1 cellular context compared by ENCODE assay signal in the genomic region with DNA sequence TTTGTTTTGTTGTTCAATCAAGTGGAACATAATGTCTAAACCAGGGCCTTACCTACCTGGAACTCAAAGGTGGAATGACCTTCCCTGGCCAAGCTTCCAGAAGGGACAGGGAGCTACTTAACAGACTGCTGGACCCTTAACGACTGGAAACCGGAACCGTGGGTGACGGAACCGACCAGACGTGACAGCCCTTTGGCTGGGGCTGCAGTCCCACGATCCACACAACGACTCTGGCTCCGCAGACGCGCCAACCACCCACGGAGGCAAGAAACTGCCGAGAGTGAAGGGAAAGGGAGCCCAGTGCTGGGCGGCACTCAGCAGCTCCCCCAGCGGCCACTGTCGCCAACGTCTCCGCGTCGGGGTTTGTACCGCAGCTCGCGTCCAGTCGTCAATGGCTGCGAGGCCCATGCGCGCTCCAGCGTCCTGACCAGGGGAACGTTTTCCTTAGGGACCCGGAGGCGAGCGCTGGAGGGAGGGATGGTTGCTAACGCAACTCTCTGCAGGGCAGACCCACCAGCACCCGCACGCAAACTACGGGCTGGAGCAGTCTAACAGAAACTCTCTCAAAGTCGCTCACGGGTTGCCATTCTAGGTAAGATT.
A peak's percentile ranks its signal among the peaks of the same experiment; 100 is the strongest.
TF ChIP-seq lines count a peak whose summit lies in the region.

No MANE protein-coding gene starts in this region.

TF ChIP-seq in HepG2, 621 proteins besides CTCF, POLR2A, EP300 and RAD21 (continued from another document and continues in another):
- TF ChIP-seq, protein P1, sequence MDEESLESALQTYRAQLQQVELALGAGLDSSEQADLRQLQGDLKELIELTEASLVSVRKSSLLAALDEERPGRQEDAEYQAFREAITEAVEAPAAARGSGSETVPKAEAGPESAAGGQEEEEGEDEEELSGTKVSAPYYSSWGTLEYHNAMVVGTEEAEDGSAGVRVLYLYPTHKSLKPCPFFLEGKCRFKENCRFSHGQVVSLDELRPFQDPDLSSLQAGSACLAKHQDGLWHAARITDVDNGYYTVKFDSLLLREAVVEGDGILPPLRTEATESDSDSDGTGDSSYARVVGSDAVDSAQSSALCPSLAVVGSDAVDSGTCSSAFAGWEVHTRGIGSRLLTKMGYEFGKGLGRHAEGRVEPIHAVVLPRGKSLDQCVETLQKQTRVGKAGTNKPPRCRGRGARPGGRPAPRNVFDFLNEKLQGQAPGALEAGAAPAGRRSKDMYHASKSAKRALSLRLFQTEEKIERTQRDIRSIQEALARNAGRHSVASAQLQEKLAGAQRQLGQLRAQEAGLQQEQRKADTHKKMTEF (CRISPR knock-in tag; IDR thresholded peaks at IDR 0.05) = peak; percentile 76; the same call in 1 of the 2 replicates
- TF ChIP-seq PTBP1 (IDR thresholded peaks at IDR 0.05; ENCODE audit: low read depth, low read length, poor library complexity, severe bottlenecking) (no peak), TSC22D2 (CRISPR knock-in tag; IDR thresholded peaks at IDR 0.05; ENCODE audit: borderline replicate concordance) (0 out of 2 replicates have a peak, but pooled peaks have one; percentile 42), PAX8 (CRISPR knock-in tag; IDR thresholded peaks at IDR 0.05; ENCODE audit: borderline replicate concordance) (no peak), ATAD3A (CRISPR knock-in tag; IDR thresholded peaks at IDR 0.05) (no peak), REPIN1 (CRISPR knock-in tag; IDR thresholded peaks at IDR 0.05; ENCODE audit: borderline replicate concordance, low read depth) (peak; percentile 61; the same call in 1 of the 2 replicates), ZNF335 (CRISPR knock-in tag; IDR thresholded peaks at IDR 0.05) (no peak), ADNP (CRISPR knock-in tag; IDR thresholded peaks at IDR 0.05) (no peak), NCOA1 (CRISPR knock-in tag; IDR thresholded peaks at IDR 0.05) (no peak), HOXA7 (CRISPR knock-in tag; IDR thresholded peaks at IDR 0.05) (no peak), ESRRA (CRISPR knock-in tag; IDR thresholded peaks at IDR 0.05; ENCODE audit: low read depth) (no peak), TOE1 (CRISPR knock-in tag; IDR thresholded peaks at IDR 0.05) (no peak), ZNF383 (CRISPR knock-in tag; IDR thresholded peaks at IDR 0.05; ENCODE audit: borderline replicate concordance) (no peak), DNMT1 (CRISPR knock-in tag; IDR thresholded peaks at IDR 0.05) (0 out of 2 replicates have a peak, but pooled peaks have one; percentile 69), GATAD1 (CRISPR knock-in tag; IDR thresholded peaks at IDR 0.05) (peak; percentile 47), RELA (CRISPR knock-in tag; IDR thresholded peaks at IDR 0.05) (peak; percentile 69; the same call in 1 of the 2 replicates), TRIM24 (CRISPR knock-in tag; IDR thresholded peaks at IDR 0.05) (no peak), ETV6 (CRISPR knock-in tag; conservative IDR thresholded peaks at IDR 0.05) (peak; percentile 45; the same call in 1 of the 2 replicates)
- TF ChIP-seq, protein P2, sequence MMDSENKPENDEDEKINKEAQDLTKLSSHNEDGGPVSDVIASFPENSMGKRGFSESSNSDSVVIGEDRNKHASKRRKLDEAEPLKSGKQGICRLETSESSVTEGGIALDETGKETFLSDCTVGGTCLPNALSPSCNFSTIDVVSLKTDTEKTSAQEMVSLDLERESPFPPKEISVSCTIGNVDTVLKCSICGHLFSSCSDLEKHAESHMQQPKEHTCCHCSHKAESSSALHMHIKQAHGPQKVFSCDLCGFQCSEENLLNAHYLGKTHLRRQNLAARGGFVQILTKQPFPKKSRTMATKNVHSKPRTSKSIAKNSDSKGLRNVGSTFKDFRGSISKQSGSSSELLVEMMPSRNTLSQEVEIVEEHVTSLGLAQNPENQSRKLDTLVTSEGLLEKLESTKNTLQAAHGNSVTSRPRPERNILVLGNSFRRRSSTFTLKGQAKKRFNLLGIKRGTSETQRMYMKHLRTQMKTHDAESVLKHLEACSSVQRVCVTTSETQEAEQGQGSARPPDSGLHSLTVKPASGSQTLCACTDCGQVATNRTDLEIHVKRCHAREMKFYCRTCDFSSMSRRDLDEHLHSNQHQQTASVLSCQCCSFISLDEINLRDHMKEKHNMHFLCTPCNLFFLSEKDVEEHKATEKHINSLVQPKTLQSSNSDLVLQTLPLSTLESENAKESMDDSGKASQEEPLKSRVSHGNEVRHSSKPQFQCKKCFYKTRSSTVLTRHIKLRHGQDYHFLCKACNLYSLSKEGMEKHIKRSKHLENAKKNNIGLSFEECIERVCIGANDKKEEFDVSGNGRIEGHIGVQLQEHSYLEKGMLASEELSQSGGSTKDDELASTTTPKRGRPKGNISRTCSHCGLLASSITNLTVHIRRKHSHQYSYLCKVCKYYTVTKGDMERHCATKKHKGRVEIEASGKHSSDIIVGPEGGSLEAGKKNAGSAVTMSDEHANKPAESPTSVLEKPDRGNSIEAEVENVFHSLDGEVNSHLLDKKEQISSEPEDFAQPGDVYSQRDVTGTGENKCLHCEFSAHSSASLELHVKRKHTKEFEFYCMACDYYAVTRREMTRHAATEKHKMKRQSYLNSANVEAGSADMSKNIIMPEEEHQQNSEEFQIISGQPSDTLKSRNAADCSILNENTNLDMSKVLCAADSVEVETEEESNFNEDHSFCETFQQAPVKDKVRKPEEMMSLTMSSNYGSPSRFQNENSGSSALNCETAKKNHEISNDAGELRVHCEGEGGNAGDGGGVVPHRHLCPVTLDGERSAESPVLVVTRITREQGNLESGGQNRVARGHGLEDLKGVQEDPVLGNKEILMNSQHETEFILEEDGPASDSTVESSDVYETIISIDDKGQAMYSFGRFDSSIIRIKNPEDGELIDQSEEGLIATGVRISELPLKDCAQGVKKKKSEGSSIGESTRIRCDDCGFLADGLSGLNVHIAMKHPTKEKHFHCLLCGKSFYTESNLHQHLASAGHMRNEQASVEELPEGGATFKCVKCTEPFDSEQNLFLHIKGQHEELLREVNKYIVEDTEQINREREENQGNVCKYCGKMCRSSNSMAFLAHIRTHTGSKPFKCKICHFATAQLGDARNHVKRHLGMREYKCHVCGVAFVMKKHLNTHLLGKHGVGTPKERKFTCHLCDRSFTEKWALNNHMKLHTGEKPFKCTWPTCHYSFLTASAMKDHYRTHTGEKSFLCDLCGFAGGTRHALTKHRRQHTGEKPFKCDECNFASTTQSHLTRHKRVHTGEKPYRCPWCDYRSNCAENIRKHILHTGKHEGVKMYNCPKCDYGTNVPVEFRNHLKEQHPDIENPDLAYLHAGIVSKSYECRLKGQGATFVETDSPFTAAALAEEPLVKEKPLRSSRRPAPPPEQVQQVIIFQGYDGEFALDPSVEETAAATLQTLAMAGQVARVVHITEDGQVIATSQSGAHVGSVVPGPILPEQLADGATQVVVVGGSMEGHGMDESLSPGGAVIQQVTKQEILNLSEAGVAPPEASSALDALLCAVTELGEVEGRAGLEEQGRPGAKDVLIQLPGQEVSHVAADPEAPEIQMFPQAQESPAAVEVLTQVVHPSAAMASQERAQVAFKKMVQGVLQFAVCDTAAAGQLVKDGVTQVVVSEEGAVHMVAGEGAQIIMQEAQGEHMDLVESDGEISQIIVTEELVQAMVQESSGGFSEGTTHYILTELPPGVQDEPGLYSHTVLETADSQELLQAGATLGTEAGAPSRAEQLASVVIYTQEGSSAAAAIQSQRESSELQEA (CRISPR knock-in tag; IDR thresholded peaks at IDR 0.05; ENCODE audit: not compliant biosample characterization) = no peak
- TF ChIP-seq, protein P3, sequence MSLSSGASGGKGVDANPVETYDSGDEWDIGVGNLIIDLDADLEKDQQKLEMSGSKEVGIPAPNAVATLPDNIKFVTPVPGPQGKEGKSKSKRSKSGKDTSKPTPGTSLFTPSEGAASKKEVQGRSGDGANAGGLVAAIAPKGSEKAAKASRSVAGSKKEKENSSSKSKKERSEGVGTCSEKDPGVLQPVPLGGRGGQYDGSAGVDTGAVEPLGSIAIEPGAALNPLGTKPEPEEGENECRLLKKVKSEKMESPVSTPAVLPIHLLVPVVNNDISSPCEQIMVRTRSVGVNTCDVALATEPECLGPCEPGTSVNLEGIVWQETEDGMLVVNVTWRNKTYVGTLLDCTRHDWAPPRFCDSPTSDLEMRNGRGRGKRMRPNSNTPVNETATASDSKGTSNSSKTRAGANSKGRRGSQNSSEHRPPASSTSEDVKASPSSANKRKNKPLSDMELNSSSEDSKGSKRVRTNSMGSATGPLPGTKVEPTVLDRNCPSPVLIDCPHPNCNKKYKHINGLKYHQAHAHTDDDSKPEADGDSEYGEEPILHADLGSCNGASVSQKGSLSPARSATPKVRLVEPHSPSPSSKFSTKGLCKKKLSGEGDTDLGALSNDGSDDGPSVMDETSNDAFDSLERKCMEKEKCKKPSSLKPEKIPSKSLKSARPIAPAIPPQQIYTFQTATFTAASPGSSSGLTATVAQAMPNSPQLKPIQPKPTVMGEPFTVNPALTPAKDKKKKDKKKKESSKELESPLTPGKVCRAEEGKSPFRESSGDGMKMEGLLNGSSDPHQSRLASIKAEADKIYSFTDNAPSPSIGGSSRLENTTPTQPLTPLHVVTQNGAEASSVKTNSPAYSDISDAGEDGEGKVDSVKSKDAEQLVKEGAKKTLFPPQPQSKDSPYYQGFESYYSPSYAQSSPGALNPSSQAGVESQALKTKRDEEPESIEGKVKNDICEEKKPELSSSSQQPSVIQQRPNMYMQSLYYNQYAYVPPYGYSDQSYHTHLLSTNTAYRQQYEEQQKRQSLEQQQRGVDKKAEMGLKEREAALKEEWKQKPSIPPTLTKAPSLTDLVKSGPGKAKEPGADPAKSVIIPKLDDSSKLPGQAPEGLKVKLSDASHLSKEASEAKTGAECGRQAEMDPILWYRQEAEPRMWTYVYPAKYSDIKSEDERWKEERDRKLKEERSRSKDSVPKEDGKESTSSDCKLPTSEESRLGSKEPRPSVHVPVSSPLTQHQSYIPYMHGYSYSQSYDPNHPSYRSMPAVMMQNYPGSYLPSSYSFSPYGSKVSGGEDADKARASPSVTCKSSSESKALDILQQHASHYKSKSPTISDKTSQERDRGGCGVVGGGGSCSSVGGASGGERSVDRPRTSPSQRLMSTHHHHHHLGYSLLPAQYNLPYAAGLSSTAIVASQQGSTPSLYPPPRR (CRISPR knock-in tag; IDR thresholded peaks at IDR 0.05; ENCODE audit: borderline replicate concordance) = no peak
- TF ChIP-seq, protein P4, sequence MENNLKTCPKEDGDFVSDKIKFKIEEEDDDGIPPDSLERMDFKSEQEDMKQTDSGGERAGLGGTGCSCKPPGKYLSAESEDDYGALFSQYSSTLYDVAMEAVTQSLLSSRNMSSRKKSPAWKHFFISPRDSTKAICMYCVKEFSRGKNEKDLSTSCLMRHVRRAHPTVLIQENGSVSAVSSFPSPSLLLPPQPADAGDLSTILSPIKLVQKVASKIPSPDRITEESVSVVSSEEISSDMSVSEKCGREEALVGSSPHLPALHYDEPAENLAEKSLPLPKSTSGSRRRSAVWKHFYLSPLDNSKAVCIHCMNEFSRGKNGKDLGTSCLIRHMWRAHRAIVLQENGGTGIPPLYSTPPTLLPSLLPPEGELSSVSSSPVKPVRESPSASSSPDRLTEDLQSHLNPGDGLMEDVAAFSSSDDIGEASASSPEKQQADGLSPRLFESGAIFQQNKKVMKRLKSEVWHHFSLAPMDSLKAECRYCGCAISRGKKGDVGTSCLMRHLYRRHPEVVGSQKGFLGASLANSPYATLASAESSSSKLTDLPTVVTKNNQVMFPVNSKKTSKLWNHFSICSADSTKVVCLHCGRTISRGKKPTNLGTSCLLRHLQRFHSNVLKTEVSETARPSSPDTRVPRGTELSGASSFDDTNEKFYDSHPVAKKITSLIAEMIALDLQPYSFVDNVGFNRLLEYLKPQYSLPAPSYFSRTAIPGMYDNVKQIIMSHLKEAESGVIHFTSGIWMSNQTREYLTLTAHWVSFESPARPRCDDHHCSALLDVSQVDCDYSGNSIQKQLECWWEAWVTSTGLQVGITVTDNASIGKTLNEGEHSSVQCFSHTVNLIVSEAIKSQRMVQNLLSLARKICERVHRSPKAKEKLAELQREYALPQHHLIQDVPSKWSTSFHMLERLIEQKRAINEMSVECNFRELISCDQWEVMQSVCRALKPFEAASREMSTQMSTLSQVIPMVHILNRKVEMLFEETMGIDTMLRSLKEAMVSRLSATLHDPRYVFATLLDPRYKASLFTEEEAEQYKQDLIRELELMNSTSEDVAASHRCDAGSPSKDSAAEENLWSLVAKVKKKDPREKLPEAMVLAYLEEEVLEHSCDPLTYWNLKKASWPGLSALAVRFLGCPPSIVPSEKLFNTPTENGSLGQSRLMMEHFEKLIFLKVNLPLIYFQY (CRISPR knock-in tag; IDR thresholded peaks at IDR 0.05; ENCODE audit: borderline replicate concordance) = 0 out of 2 replicates have a peak, but pooled peaks have one; percentile 37
- TF ChIP-seq, protein P5, sequence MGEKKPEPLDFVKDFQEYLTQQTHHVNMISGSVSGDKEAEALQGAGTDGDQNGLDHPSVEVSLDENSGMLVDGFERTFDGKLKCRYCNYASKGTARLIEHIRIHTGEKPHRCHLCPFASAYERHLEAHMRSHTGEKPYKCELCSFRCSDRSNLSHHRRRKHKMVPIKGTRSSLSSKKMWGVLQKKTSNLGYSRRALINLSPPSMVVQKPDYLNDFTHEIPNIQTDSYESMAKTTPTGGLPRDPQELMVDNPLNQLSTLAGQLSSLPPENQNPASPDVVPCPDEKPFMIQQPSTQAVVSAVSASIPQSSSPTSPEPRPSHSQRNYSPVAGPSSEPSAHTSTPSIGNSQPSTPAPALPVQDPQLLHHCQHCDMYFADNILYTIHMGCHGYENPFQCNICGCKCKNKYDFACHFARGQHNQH (CRISPR knock-in tag; IDR thresholded peaks at IDR 0.05) = peak; percentile 37; the same call in 1 of the 2 replicates
- TF ChIP-seq, protein P6, sequence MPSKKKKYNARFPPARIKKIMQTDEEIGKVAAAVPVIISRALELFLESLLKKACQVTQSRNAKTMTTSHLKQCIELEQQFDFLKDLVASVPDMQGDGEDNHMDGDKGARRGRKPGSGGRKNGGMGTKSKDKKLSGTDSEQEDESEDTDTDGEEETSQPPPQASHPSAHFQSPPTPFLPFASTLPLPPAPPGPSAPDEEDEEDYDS (CRISPR knock-in tag; IDR thresholded peaks at IDR 0.05) = peak; percentile 62
- TF ChIP-seq, protein P7, sequence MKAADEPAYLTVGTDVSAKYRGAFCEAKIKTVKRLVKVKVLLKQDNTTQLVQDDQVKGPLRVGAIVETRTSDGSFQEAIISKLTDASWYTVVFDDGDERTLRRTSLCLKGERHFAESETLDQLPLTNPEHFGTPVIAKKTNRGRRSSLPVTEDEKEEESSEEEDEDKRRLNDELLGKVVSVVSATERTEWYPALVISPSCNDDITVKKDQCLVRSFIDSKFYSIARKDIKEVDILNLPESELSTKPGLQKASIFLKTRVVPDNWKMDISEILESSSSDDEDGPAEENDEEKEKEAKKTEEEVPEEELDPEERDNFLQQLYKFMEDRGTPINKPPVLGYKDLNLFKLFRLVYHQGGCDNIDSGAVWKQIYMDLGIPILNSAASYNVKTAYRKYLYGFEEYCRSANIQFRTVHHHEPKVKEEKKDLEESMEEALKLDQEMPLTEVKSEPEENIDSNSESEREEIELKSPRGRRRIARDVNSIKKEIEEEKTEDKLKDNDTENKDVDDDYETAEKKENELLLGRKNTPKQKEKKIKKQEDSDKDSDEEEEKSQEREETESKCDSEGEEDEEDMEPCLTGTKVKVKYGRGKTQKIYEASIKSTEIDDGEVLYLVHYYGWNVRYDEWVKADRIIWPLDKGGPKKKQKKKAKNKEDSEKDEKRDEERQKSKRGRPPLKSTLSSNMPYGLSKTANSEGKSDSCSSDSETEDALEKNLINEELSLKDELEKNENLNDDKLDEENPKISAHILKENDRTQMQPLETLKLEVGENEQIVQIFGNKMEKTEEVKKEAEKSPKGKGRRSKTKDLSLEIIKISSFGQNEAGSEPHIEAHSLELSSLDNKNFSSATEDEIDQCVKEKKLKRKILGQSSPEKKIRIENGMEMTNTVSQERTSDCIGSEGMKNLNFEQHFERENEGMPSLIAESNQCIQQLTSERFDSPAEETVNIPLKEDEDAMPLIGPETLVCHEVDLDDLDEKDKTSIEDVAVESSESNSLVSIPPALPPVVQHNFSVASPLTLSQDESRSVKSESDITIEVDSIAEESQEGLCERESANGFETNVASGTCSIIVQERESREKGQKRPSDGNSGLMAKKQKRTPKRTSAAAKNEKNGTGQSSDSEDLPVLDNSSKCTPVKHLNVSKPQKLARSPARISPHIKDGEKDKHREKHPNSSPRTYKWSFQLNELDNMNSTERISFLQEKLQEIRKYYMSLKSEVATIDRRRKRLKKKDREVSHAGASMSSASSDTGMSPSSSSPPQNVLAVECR (CRISPR knock-in tag; IDR thresholded peaks at IDR 0.05; ENCODE audit: borderline replicate concordance) = peak; percentile 49; the same call in 1 of the 2 replicates
